24 cellular contexts compared by ENCODE assay signal in the genomic region with DNA sequence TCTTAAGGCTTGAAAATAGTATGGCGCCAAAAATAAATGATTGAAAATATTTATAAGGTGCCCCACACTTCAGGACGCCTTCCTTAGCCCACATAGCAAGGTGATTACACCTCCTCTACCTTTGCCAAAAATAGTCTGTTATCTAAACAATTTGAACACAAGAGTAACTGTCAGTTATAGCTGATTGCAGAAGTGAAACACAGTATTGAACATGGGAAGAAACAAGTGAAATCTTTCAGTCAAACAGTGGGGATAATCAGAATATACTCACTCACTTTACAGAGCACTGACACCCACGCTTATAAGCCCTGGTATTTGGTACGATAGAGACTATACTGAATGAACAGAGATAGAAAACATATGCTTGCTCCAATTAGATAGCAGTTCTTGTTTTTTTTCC.
DNase-seq lines count a peak whose midpoint lies in the region; ATAC-seq and TF ChIP-seq lines count a peak whose summit lies in the region.
"Had no signal": no experiment of that assay in that cellular context is flagged by ENCODE, and none has a peak within 500 bp of the region (broad histone marks: within the 10 kb centered on the region; RNA-seq: fewer than 3 reads in every experiment).

No MANE protein-coding gene starts in this region.

- H4K20me1 ChIP-seq in OCI-LY7 (ENCODE audit: insufficient read depth, low read length): no peaks in the 10 kb centered on the region
- H4K20me1 ChIP-seq: BLaER1 had no signal

- H3K27ac ChIP-seq in OCI-LY7 (ENCODE audit: low read depth, low read length, poor library complexity, severe bottlenecking): peak overlapping the region; percentile 51
- no peak overlapping the region for H3K27ac ChIP-seq in effector memory CD4-positive, alpha-beta T cell (ENCODE audit: insufficient read depth, low read length, poor library complexity, severe bottlenecking)
- H3K27ac ChIP-seq: BLaER1, body of pancreas, dorsolateral prefrontal cortex, esophagus muscularis mucosa, pancreas, transverse colon had no signal

- H3K27me3 ChIP-seq in effector memory CD4-positive, alpha-beta T cell (replicated peaks; ENCODE audit: control insufficient read depth, insufficient read depth, low read length, poor library complexity, severe bottlenecking): no peaks in the 10 kb centered on the region
- H3K27me3 ChIP-seq: BLaER1, body of pancreas, dorsolateral prefrontal cortex, esophagus muscularis mucosa, pancreas, transverse colon had no signal

- CTCF ChIA-PET in OCI-LY7 (lab: Charles Lee; ENCODE audit: unreplicated experiment): no interaction called here

- H3K36me3 ChIP-seq in OCI-LY7 (ENCODE audit: insufficient read depth, low read length): no peaks in the 10 kb centered on the region
- H3K36me3 ChIP-seq in effector memory CD4-positive, alpha-beta T cell (ENCODE audit: control insufficient read depth, insufficient read depth, low read length): no peaks in the 10 kb centered on the region
- H3K36me3 ChIP-seq: BLaER1, esophagus muscularis mucosa, pancreas, transverse colon had no signal

- no peaks in the 10 kb centered on the region for H3K9me2 ChIP-seq in OCI-LY7 (ENCODE audit: insufficient read depth, low read length)

- peak overlapping the region; percentile 49 for H3K4me2 ChIP-seq in OCI-LY7 (ENCODE audit: low read length)
- H3K4me2 ChIP-seq: BLaER1 had no signal

- intact Hi-C loops in OCI-LY7 (cut with micrococcal nuclease; ENCODE audit: unreplicated experiment): no loop called here

- DNase-seq in OCI-LY7 (ENCODE audit: low spot score): peak; percentile 46
- no peak for DNase-seq in effector memory CD4-positive, alpha-beta T cell
- no peak for DNase-seq in NCI-H1092 (lab: John Stamatoyannopoulos, UW)
- no peak for DNase-seq in stimulated activated CD8-positive, alpha-beta memory T cell treated with anti-CD3 and anti-CD28 coated beads, Interleukin-4, amount 100 ng/mL, for 48 hours
- DNase-seq: activated CD8-positive, alpha-beta memory T cell treated with anti-CD3 and anti-CD28 coated beads, Interleukin-2, amount 50 U/mL, for 48 hours; activated naive CD4-positive, alpha-beta T cell treated with anti-CD3 and anti-CD28 coated beads, Interleukin-2, amount 50 U/mL, for 16 hours; body of pancreas; DMS 273 treated with DMSO at 0.1 percent for 48 hours; dorsolateral prefrontal cortex; naive B cell; NCI-H1436 treated with DMSO at 0.1 percent for 48 hours; pancreas; SHP77; T-helper 17 cell; transverse colon had no signal

- H3K4me1 ChIP-seq in OCI-LY7 (ENCODE audit: insufficient read depth, low read length, poor library complexity, severe bottlenecking): peaks cover 24% of the 10 kb centered on the region
- H3K4me1 ChIP-seq in effector memory CD4-positive, alpha-beta T cell (ENCODE audit: control insufficient read depth, insufficient read depth, low read length, poor library complexity, severe bottlenecking): no peaks in the 10 kb centered on the region
- H3K4me1 ChIP-seq: BLaER1, body of pancreas, esophagus muscularis mucosa, pancreas, transverse colon had no signal

- H3K79me2 ChIP-seq in OCI-LY7 (ENCODE audit: insufficient read depth, low read depth, low read length): no peaks in the 10 kb centered on the region

- peak overlapping the region; percentile 87 for H2AFZ ChIP-seq in OCI-LY7 (ENCODE audit: low read length)

- TF ChIP-seq CTCF in OCI-LY7 (conservative IDR thresholded peaks at IDR 0.05; ENCODE audit: low read length): no peak

- peak overlapping the region; percentile 20 for H3K4me3 ChIP-seq in OCI-LY7 (ENCODE audit: low read depth, low read length, poor library complexity, severe bottlenecking)
- H3K4me3 ChIP-seq in effector memory CD4-positive, alpha-beta T cell (ENCODE audit: insufficient read depth, low read depth, low read length, poor library complexity, severe bottlenecking): no peak overlapping the region
- H3K4me3 ChIP-seq: BLaER1, body of pancreas, dorsolateral prefrontal cortex, esophagus muscularis mucosa, lung, pancreas, transverse colon had no signal

- POLR2A ChIA-PET in OCI-LY7 (lab: Charles Lee): interaction anchor here (0.6 to 3.0 kb wide), 9 partner anchors 11 to 660 kb away, joined by 3 to 13 read pairs (median 4); no protein-coding TSS in a partner anchor

- ATAC-seq in GM18858 (IDR thresholded peaks at IDR 0.05; ENCODE audit: unreplicated experiment): peak; percentile 78
- peak; percentile 71 for ATAC-seq in GM21390 (IDR thresholded peaks at IDR 0.05; ENCODE audit: unreplicated experiment)
- ATAC-seq in HG03025 (IDR thresholded peaks at IDR 0.05; ENCODE audit: low FRiP score, unreplicated experiment): peak; percentile 97
- no peak for ATAC-seq in HG02588 (IDR thresholded peaks at IDR 0.05; ENCODE audit: unreplicated experiment)
- ATAC-seq: activated CD4-positive, CD25-positive, alpha-beta regulatory T cell treated with anti-CD3 and anti-CD28 coated beads, Interleukin-2, amount 50 U/mL, for 24 hours; body of pancreas; pancreas; stimulated activated effector memory CD8-positive, alpha-beta T cell treated with anti-CD3 and anti-CD28 coated beads, Interleukin-12 subunit alpha, Interleukin-12 subunit beta, amount 100 ng/mL, for 72 hours; T-helper 17 cell had no signal

- no peaks in the 10 kb centered on the region for H3K9me3 ChIP-seq in OCI-LY7 (ENCODE audit: low read length)
- H3K9me3 ChIP-seq in effector memory CD4-positive, alpha-beta T cell (ENCODE audit: control insufficient read depth, low read length): no peaks in the 10 kb centered on the region
- H3K9me3 ChIP-seq: BLaER1, body of pancreas, esophagus muscularis mucosa, pancreas, transverse colon had no signal

- BruUV-seq in OCI-LY7 (replicated peaks; lab: Mats Ljungman, UMichigan): no TSS peak
